9 cellular contexts compared by ENCODE assay signal in genomic region chr13:103883152-103883551, GRCh38.
DNase-seq lines count a peak whose midpoint lies in the region; ATAC-seq and TF ChIP-seq lines count a peak whose summit lies in the region.
"Had no signal": no experiment of that assay in that cellular context is flagged by ENCODE, and none has a peak within 500 bp of the region (broad histone marks: within the 10 kb centered on the region; RNA-seq: fewer than 3 reads in every experiment).

No MANE protein-coding gene starts in this region.

- no peaks in the 10 kb centered on the region for H3K4me1 ChIP-seq in testis

- 6 to 7% methylated on average over 8 of the region's 8 CpGs for WGBS in testis, 2 donors

- no peak overlapping the region for H3K27ac ChIP-seq in testis

- peak in 2 of 3 experiments; percentile 27 to 39 for TF ChIP-seq CTCF in testis (IDR thresholded peaks at IDR 0.05)

- peak; percentile 60 for ATAC-seq in left colon
- ATAC-seq in stimulated activated memory B cell treated with anti-CD40 and anti-IgM and Interleukin-4, amounts not matched to agents 10 μg/mL and 1 μg/mL and 100 μg/mL, for 72 hours, result no peak
- no peak for ATAC-seq in GM19452 (IDR thresholded peaks at IDR 0.05; ENCODE audit: unreplicated experiment)

- peaks cover 3% of the 10 kb centered on the region for H3K9me3 Mint-ChIP-seq in stimulated activated memory B cell treated with anti-CD40 and anti-IgM and Interleukin-4, amounts not matched to agents 10 μg/mL and 1 μg/mL and 100 μg/mL, for 72 hours

- no peaks in the 10 kb centered on the region for H3K27me3 Mint-ChIP-seq in stimulated activated memory B cell treated with anti-CD40 and anti-IgM and Interleukin-4, amounts not matched to agents 10 μg/mL and 1 μg/mL and 100 μg/mL, for 72 hours
- H3K27me3 Mint-ChIP-seq: CD4-positive, CD25-positive, alpha-beta regulatory T cell had no signal

- no peaks in the 10 kb centered on the region for H3K36me3 Mint-ChIP-seq in stimulated activated memory B cell treated with anti-CD40 and anti-IgM and Interleukin-4, amounts not matched to agents 10 μg/mL and 1 μg/mL and 100 μg/mL, for 72 hours
- H3K36me3 Mint-ChIP-seq: CD4-positive, CD25-positive, alpha-beta regulatory T cell had no signal

- DNase-seq in NOMO-1 treated with dmso at 0.1 percent for 144 hours (lab: John Stamatoyannopoulos, UW; ENCODE audit: unreplicated experiment) (peak; percentile 13), NOMO-1 (lab: John Stamatoyannopoulos, UW; ENCODE audit: unreplicated experiment in 2 of 2) (no peak), NCI-H748 treated with DMSO at 0.1 percent for 48 hours (lab: John Stamatoyannopoulos, UW) (peak; percentile 16), dedifferentiated amniotic fluid mesenchymal stem cell (ENCODE audit: extremely low spot score) (peak; percentile 94), left colon (peak; percentile 32 to 45), testis (peak; percentile 89)
- DNase-seq: CD4-positive, CD25-positive, alpha-beta regulatory T cell had no signal

- TF ChIP-seq POLR2A in testis (IDR thresholded peaks at IDR 0.05), result no peak

- no peaks in the 10 kb centered on the region for H3K4me1 Mint-ChIP-seq in stimulated activated memory B cell treated with anti-CD40 and anti-IgM and Interleukin-4, amounts not matched to agents 10 μg/mL and 1 μg/mL and 100 μg/mL, for 72 hours
- H3K4me1 Mint-ChIP-seq: CD4-positive, CD25-positive, alpha-beta regulatory T cell had no signal

- H3K27me3 ChIP-seq in testis, result no peaks in the 10 kb centered on the region

- H3K9me3 ChIP-seq in testis, result no peaks in the 10 kb centered on the region

- H3K27ac Mint-ChIP-seq in stimulated activated memory B cell treated with anti-CD40 and anti-IgM and Interleukin-4, amounts not matched to agents 10 μg/mL and 1 μg/mL and 100 μg/mL, for 72 hours, result no peak overlapping the region
- H3K27ac Mint-ChIP-seq: CD4-positive, CD25-positive, alpha-beta regulatory T cell had no signal

- intact Hi-C loops in left colon (cut with DNase I, micrococcal nuclease), result no loop called here
- intact Hi-C loops in testis (cut with DNase I; ENCODE audit: low total_unique reads), result no loop called here

- no peak overlapping the region for H3K4me3 Mint-ChIP-seq in stimulated activated memory B cell treated with anti-CD40 and anti-IgM and Interleukin-4, amounts not matched to agents 10 μg/mL and 1 μg/mL and 100 μg/mL, for 72 hours
- H3K4me3 Mint-ChIP-seq: CD4-positive, CD25-positive, alpha-beta regulatory T cell had no signal

- H3K36me3 ChIP-seq in testis (ENCODE audit: low read depth, missing control alignments), result no peaks in the 10 kb centered on the region

- H3K4me3 ChIP-seq in testis, result no peak overlapping the region

Comparison
In these comparisons a context has a peak if more than half of its experiments do, and no peak if none do; other contexts are left out.
1. DNase-seq: peak in NOMO-1 treated with dmso at 0.1 percent for 144 hours (single experiment), NCI-H748 treated with DMSO at 0.1 percent for 48 hours (single experiment), dedifferentiated amniotic fluid mesenchymal stem cell (single experiment), left colon (2 of 2) and testis (single experiment); none in NOMO-1 (0 of 2).